Comparison of ENCODE assay signal across 1 cellular context in genomic region chr10:75235375-75236177, GRCh38.
A peak's percentile ranks its signal among the peaks of the same experiment; 100 is the strongest.
TF ChIP-seq lines count a peak whose summit lies in the region.

Gene COMTD1 (minus strand): TSS chr10:75235957. CDS start chr10:75235928, 29 bp downstream.

TF ChIP-seq in HepG2, 621 proteins besides CTCF, POLR2A, EP300 and RAD21 (continued from another document and continues in another):
- TF ChIP-seq MNT (IDR thresholded peaks at IDR 0.05) (0 out of 2 replicates have a peak, but pooled peaks have one; percentile 10), ZNF75D (CRISPR knock-in tag; IDR thresholded peaks at IDR 0.05; ENCODE audit: borderline replicate concordance) (no peak), ZNF619 (CRISPR knock-in tag; IDR thresholded peaks at IDR 0.05) (no peak), ZNF574 (CRISPR knock-in tag; IDR thresholded peaks at IDR 0.05) (peak; percentile 60), KLF6 (CRISPR knock-in tag; IDR thresholded peaks at IDR 0.05) (0 out of 2 replicates have a peak, but pooled peaks have one; percentile 66), ELF4 (CRISPR knock-in tag; IDR thresholded peaks at IDR 0.05; ENCODE audit: borderline replicate concordance) (no peak), ZNF441 (CRISPR knock-in tag; IDR thresholded peaks at IDR 0.05; ENCODE audit: borderline replicate concordance) (no peak), NFE2L1 (CRISPR knock-in tag; IDR thresholded peaks at IDR 0.05; ENCODE audit: borderline replicate concordance) (0 out of 2 replicates have a peak, but pooled peaks have one; percentile 25), ATF2 (CRISPR knock-in tag; IDR thresholded peaks at IDR 0.05) (peak; percentile 32; the same call in 1 of the 2 replicates), HNF1B (CRISPR knock-in tag; IDR thresholded peaks at IDR 0.05) (peak; percentile 38), ZNF207 (IDR thresholded peaks at IDR 0.05; ENCODE audit: borderline replicate concordance) (no peak), ZNF839 (CRISPR knock-in tag; IDR thresholded peaks at IDR 0.05; ENCODE audit: borderline replicate concordance) (no peak), ZNF800 (CRISPR knock-in tag; IDR thresholded peaks at IDR 0.05) (no peak), GABPA (IDR thresholded peaks at IDR 0.05; ENCODE audit: low read depth, low read length) (no peak), GABPA (CRISPR knock-in tag; IDR thresholded peaks at IDR 0.05; ENCODE audit: low read depth) (0 out of 2 replicates have a peak, but pooled peaks have one; percentile 47), SKI (IDR thresholded peaks at IDR 0.05; ENCODE audit: partially characterized antibody) (peak; percentile 49), ZNF512B (CRISPR knock-in tag; IDR thresholded peaks at IDR 0.05; ENCODE audit: borderline replicate concordance) (no peak), ZNF558 (CRISPR knock-in tag; IDR thresholded peaks at IDR 0.05; ENCODE audit: borderline replicate concordance) (peak; percentile 85; the same call in 1 of the 2 replicates), ETV5 (CRISPR knock-in tag; IDR thresholded peaks at IDR 0.05; ENCODE audit: borderline replicate concordance) (peak; percentile 76), TFAP4 (IDR thresholded peaks at IDR 0.05; ENCODE audit: borderline replicate concordance, low read depth) (0 out of 2 replicates have a peak, but pooled peaks have one; percentile 42), ZNF549 (CRISPR knock-in tag; IDR thresholded peaks at IDR 0.05) (no peak), ZFY (CRISPR knock-in tag; IDR thresholded peaks at IDR 0.05) (peak; percentile 69), KAT2B (IDR thresholded peaks at IDR 0.05; ENCODE audit: borderline replicate concordance, low read depth, low read length) (no peak), HMGA1 (CRISPR knock-in tag; conservative IDR thresholded peaks at IDR 0.05) (no peak), ZNF12 (CRISPR knock-in tag; IDR thresholded peaks at IDR 0.05) (0 out of 2 replicates have a peak, but pooled peaks have one; percentile 27), ZNF331 (CRISPR knock-in tag; IDR thresholded peaks at IDR 0.05) (peak; percentile 12; the same call in 1 of the 2 replicates), XBP1 (CRISPR knock-in tag; IDR thresholded peaks at IDR 0.05) (no peak), ARNT (IDR thresholded peaks at IDR 0.05) (no peak), ZNF234 (CRISPR knock-in tag; conservative IDR thresholded peaks at IDR 0.05) (no peak), SMAD9 (CRISPR knock-in tag; IDR thresholded peaks at IDR 0.05) (peak; percentile 50; the same call in 1 of the 2 replicates), CHD2 (IDR thresholded peaks at IDR 0.05; ENCODE audit: low read depth, low read length) (no peak), ZNF296 (CRISPR knock-in tag; conservative IDR thresholded peaks at IDR 0.05) (no peak), ZFP37 (CRISPR knock-in tag; IDR thresholded peaks at IDR 0.05; ENCODE audit: borderline replicate concordance) (no peak), ZNF337 (CRISPR knock-in tag; IDR thresholded peaks at IDR 0.05; ENCODE audit: borderline replicate concordance, low read depth) (no peak), TOE1 (CRISPR knock-in tag; IDR thresholded peaks at IDR 0.05) (no peak), TBX2 (CRISPR knock-in tag; IDR thresholded peaks at IDR 0.05; ENCODE audit: borderline replicate concordance) (peak; percentile 55; the same call in 1 of the 2 replicates), ARID2 (CRISPR knock-in tag; IDR thresholded peaks at IDR 0.05; ENCODE audit: borderline replicate concordance) (no peak), ZNF33B (CRISPR knock-in tag; IDR thresholded peaks at IDR 0.05) (no peak), CAMTA2 (CRISPR knock-in tag; IDR thresholded peaks at IDR 0.05; ENCODE audit: borderline replicate concordance) (0 out of 2 replicates have a peak, but pooled peaks have one; percentile 15), ZNF687 (CRISPR knock-in tag; IDR thresholded peaks at IDR 0.05) (peak; percentile 95), HMG20A (CRISPR knock-in tag; IDR thresholded peaks at IDR 0.05; ENCODE audit: borderline replicate concordance) (no peak), MED1 (CRISPR knock-in tag; IDR thresholded peaks at IDR 0.05) (peak; percentile 63), ZBTB37 (CRISPR knock-in tag; IDR thresholded peaks at IDR 0.05) (no peak), SP1 (IDR thresholded peaks at IDR 0.05) (no peak), SP1 (CRISPR knock-in tag; IDR thresholded peaks at IDR 0.05) (peak; percentile 42), ZNF350 (CRISPR knock-in tag; IDR thresholded peaks at IDR 0.05; ENCODE audit: borderline replicate concordance, low read depth) (no peak; the same call in 1 of the 2 replicates), CENPT (CRISPR knock-in tag; IDR thresholded peaks at IDR 0.05; ENCODE audit: low read depth) (0 out of 2 replicates have a peak, but pooled peaks have one; percentile 38)
